Comparison of ENCODE assay signal across 32 cellular contexts in genomic region chr11:100732949-100733348, GRCh38. TPM values are rescaled to one million over a fixed set of nuclear protein-coding genes. Genes with fewer than 3 reads are reported as not detected.
"Had no signal": no experiment of that assay in that cellular context is flagged by ENCODE, and none has a peak within 500 bp of the region (broad histone marks: within the 10 kb centered on the region; RNA-seq: fewer than 3 reads in every experiment).

No MANE protein-coding gene starts in this region.

- H3K27ac ChIP-seq: Peyer's patch, VCaP had no signal

- H3K4me1 ChIP-seq: Peyer's patch had no signal

- DNase-seq: activated CD4-positive, alpha-beta memory T cell treated with anti-CD3 and anti-CD28 coated beads, Interleukin-2, amount 10 ng/mL, durations not matched to agents 7 days and 5 days; activated CD4-positive, alpha-beta T cell treated with anti-CD3 and anti-CD28 coated beads for 1 hour; activated CD4-positive, alpha-beta T cell treated with anti-CD3 and anti-CD28 coated beads for 48 hours; activated CD4-positive, CD25-positive, alpha-beta regulatory T cell; activated CD8-positive, alpha-beta memory T cell treated with anti-CD3 and anti-CD28 coated beads for 24 hours; activated CD8-positive, alpha-beta memory T cell treated with anti-CD3 and anti-CD28 coated beads, Interleukin-2, amount 10 ng/mL, durations not matched to agents 7 days and 5 days; activated CD8-positive, alpha-beta memory T cell treated with anti-CD3 and anti-CD28 coated beads, Interleukin-2, amount 50 U/mL, for 48 hours; activated effector memory CD4-positive, alpha-beta T cell treated with Interleukin-2 at 50 U/mL for 16 hours; activated naive CD4-positive, alpha-beta T cell treated with anti-CD3 and anti-CD28 coated beads, Interleukin-2, amount 10 ng/mL, durations not matched to agents 7 days and 5 days; activated naive CD8-positive, alpha-beta T cell treated with anti-CD3 and anti-CD28 coated beads, Interleukin-2, amount 50 U/mL, for 24 hours; activated T-cell treated with anti-CD3 and anti-CD28 coated beads, Interleukin-2, amount 50 U/mL, for 48 hours; anterior cingulate cortex; Karpas-422; KBM-7; NCI-H1105; NCI-H1417 treated with DMSO at 0.1 percent for 48 hours; NCI-H187 treated with DMSO at 0.1 percent for 48 hours; NCI-H2081; NCI-H2171 treated with DMSO at 0.1 percent for 48 hours; NCI-H2227 treated with DMSO at 0.1 percent for 48 hours; NCI-H446; NCI-H510A treated with DMSO at 0.1 percent for 48 hours; NCI-H526 treated with DMSO at 0.1 percent for 48 hours; NCI-H774; PC-3; Peyer's patch; RPMI8226; SIG-M5; T-cell; T-helper 17 cell had no signal

- H3K9me3 ChIP-seq: Peyer's patch had no signal

- H3K27me3 ChIP-seq: Peyer's patch had no signal

- ATAC-seq: activated CD8-positive, alpha-beta memory T cell treated with anti-CD3 and anti-CD28 coated beads, Interleukin-2, amount 10 ng/mL, durations not matched to agents 7 days and 5 days; activated naive CD8-positive, alpha-beta T cell treated with anti-CD3 and anti-CD28 coated beads, Interleukin-2, amount 50 U/mL, for 24 hours; PC-3; SK-N-SH treated with all-trans-retinoic acid at 6 μM for 48 hours; T-cell; T-helper 17 cell had no signal

- H3K36me3 ChIP-seq: Peyer's patch had no signal

- H3K4me3 ChIP-seq: Peyer's patch had no signal

RNA-seq across cellular contexts. Expression of gene ARHGAP42, which starts 45.9 kb away (rescaled TPM):
- total RNA-seq: activated CD4-positive, alpha-beta memory T cell treated with anti-CD3 and anti-CD28 coated beads, Interleukin-2, amount 10 ng/mL, durations not matched to agents 7 days and 5 days had no signal
